Comparison of ENCODE assay signal across 31 cellular contexts in the genomic region with DNA sequence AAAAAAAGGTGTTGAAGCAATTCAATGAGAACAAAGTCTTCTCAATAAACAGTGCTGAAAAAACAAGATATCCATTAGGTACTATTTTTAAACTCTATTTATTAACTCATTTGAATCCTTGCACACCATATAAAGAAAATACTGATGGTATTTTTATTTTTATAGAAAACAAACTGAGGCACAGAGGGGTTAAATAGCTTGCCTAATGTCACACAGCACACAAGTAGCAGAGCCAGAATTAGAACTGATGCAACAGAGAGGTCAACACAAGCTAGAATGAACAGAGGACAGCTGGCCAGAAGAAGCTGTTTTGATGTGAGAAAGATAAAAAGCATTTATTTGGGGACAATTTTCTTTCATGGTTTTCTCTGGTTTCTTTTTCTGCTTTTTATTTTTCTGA.
DNase-seq lines count a peak whose midpoint lies in the region; ATAC-seq, FAIRE-seq and TF ChIP-seq lines count a peak whose summit lies in the region.
"Had no signal": no experiment of that assay in that cellular context is flagged by ENCODE, and none has a peak within 500 bp of the region (broad histone marks: within the 10 kb centered on the region; RNA-seq: fewer than 3 reads in every experiment).

No MANE protein-coding gene starts in this region.

- H2AFZ ChIP-seq in Loucy (ENCODE audit: low read length) (peak overlapping the region; percentile 71; the same call in 1 of the 2 replicates), K562 (ENCODE audit: low read depth, low read length) (no peak overlapping the region)

- no peaks in the 10 kb centered on the region for H3K27me3 ChIP-seq in Loucy (ENCODE audit: insufficient read depth, low read length, poor library complexity, severe bottlenecking)
- H3K27me3 ChIP-seq in K562 (ENCODE audit: control insufficient read depth in 2 of 2, insufficient read depth in 2 of 2, low read length in 2 of 2): no peaks in the 10 kb centered on the region
- H3K27me3 ChIP-seq: BE2C; BLaER1; BLaER1 treated with 17β-estradiol and CSF1 and Interleukin-3, amounts not matched to agents 10 nM and 100 nM had no signal

- H3K4me1 Mint-ChIP-seq in type B pancreatic cell (ENCODE audit: unreplicated experiment): no peaks in the 10 kb centered on the region
- H3K4me1 Mint-ChIP-seq: B cell; CD14-positive monocyte; CD4-positive, alpha-beta memory T cell; CD4-positive, CD25-positive, alpha-beta regulatory T cell; CD8-positive, alpha-beta memory T cell had no signal

- no peak for FAIRE-seq in K562 (lab: Jason Lieb, UNC)
- FAIRE-seq: A549 had no signal

- in situ Hi-C loops in K562 (cut with MboI): no loop called here

- no peak overlapping the region for H3K4me3 ChIP-seq in Loucy (ENCODE audit: low read length, poor library complexity, severe bottlenecking)
- H3K4me3 ChIP-seq in K562: no peak overlapping the region
- H3K4me3 ChIP-seq: A549; BLaER1; BLaER1 treated with 17β-estradiol and CSF1 and Interleukin-3, amounts not matched to agents 10 nM and 100 nM had no signal

- ATAC-seq in K562 (peak; percentile 30), HG02981 (IDR thresholded peaks at IDR 0.05; ENCODE audit: unreplicated experiment) (no peak)
- ATAC-seq: A549; CD8-positive, alpha-beta T cell had no signal

- no peak overlapping the region for H3K9ac ChIP-seq in Loucy (ENCODE audit: low read depth, low read length, poor library complexity, severe bottlenecking)
- no peak overlapping the region for H3K9ac ChIP-seq in K562 (ENCODE audit: insufficient read depth in 1 of 2, low read depth in 2 of 2, low read length in 2 of 2)
- H3K9ac ChIP-seq: BLaER1; BLaER1 treated with 17β-estradiol and CSF1 and Interleukin-3, amounts not matched to agents 10 nM and 100 nM had no signal

- TF ChIP-seq EP300 in K562 (IDR thresholded peaks at IDR 0.05; ENCODE audit: low read length): no peak

- BruUV-seq in K562 (replicated peaks; lab: Mats Ljungman, UMichigan): TSS peak; percentile 4

- TF ChIP-seq CTCF in Loucy (conservative IDR thresholded peaks at IDR 0.05; ENCODE audit: low read length) (no peak), K562 (IDR thresholded peaks at IDR 0.05 in 2 of 3, conservative IDR thresholded peaks at IDR 0.05 in 1 of 3; ENCODE audit: insufficient read depth in 2 of 3, low read depth in 1 of 3, low read length in 3 of 3) (no peak), type B pancreatic cell (conservative IDR thresholded peaks at IDR 0.05) (no peak)

- DNase-seq in K562 (ENCODE audit: extremely low read depth in 1 of 4, low spot score in 3 of 4): no peak
- no peak for DNase-seq in type B pancreatic cell (ENCODE audit: extremely low spot score, unreplicated experiment)
- DNase-seq: 8988T; ACHN; AML-193; BE2C; C1 segment of cervical spinal cord; Caco-2; Calu3; CD4-positive, alpha-beta memory T cell; CD4-positive, alpha-beta T cell; CD4-positive, CD25-positive, alpha-beta regulatory T cell; CD8-positive, alpha-beta memory T cell; CD8-positive, alpha-beta T cell; COR-L47; DMS 273 treated with DMSO at 0.1 percent for 48 hours; DMS153; DMS53; DMS79; DMS79 treated with DMSO at 0.1 percent for 48 hours; DND-41; EL had no signal

- H3K9me3 Mint-ChIP-seq in type B pancreatic cell: no peaks in the 10 kb centered on the region

- peaks cover 27% of the 10 kb centered on the region for H3K4me1 ChIP-seq in Loucy (ENCODE audit: insufficient read depth, low read length, poor library complexity, severe bottlenecking)
- H3K4me1 ChIP-seq in K562 (replicated peaks in 1 of 2; ENCODE audit: control insufficient read depth in 2 of 2, insufficient read depth in 2 of 2, low read length in 2 of 2): peaks cover 0 to 21% of the 10 kb centered on the region in 2 experiments; a peak in 3 of 5 replicates
- H3K4me1 ChIP-seq: BE2C, BLaER1, Caco-2 had no signal

- H3K36me3 ChIP-seq in Loucy (ENCODE audit: insufficient read depth, low read length) (no peaks in the 10 kb centered on the region), K562 (ENCODE audit: control insufficient read depth, insufficient read depth, low read length) (peaks cover 61% of the 10 kb centered on the region)
- H3K36me3 ChIP-seq: BE2C; BLaER1; BLaER1 treated with 17β-estradiol and CSF1 and Interleukin-3, amounts not matched to agents 10 nM and 100 nM had no signal

- no peaks in the 10 kb centered on the region for H4K20me1 ChIP-seq in Loucy (ENCODE audit: insufficient read depth, low read length, poor library complexity, severe bottlenecking)
- H4K20me1 ChIP-seq in K562 (replicated peaks; ENCODE audit: control insufficient read depth, insufficient read depth, low read length): peaks cover 38% of the 10 kb centered on the region
- H4K20me1 ChIP-seq: BLaER1; BLaER1 treated with 17β-estradiol and CSF1 and Interleukin-3, amounts not matched to agents 10 nM and 100 nM had no signal

- H3F3A ChIP-seq in Loucy (ENCODE audit: low read depth): no peaks in the 10 kb centered on the region

- H3K9me1 ChIP-seq in K562 (ENCODE audit: control insufficient read depth, insufficient read depth, low read length): no peaks in the 10 kb centered on the region

- H3K4me2 ChIP-seq in Loucy (ENCODE audit: low read depth, low read length, poor library complexity, severe bottlenecking): no peak overlapping the region
- no peak overlapping the region for H3K4me2 ChIP-seq in K562 (ENCODE audit: insufficient read depth, low read length)
- H3K4me2 ChIP-seq: A549; BLaER1; BLaER1 treated with 17β-estradiol and CSF1 and Interleukin-3, amounts not matched to agents 10 nM and 100 nM had no signal

- intact Hi-C loops in K562 (cut with micrococcal nuclease): no loop called here

- H3K9me3 ChIP-seq in Loucy (ENCODE audit: insufficient read depth, low read depth, low read length): no peaks in the 10 kb centered on the region
- H3K9me3 ChIP-seq in K562 (replicated peaks; ENCODE audit: control insufficient read depth, insufficient read depth, low read depth, low read length): no peaks in the 10 kb centered on the region
- H3K9me3 ChIP-seq: A549; BE2C; BLaER1; BLaER1 treated with 17β-estradiol and CSF1 and Interleukin-3, amounts not matched to agents 10 nM and 100 nM; Caco-2 had no signal

- TF ChIP-seq POLR2A in K562 (conservative IDR thresholded peaks at IDR 0.05): no peak

- no peak overlapping the region for H3K27ac Mint-ChIP-seq in type B pancreatic cell
- H3K27ac Mint-ChIP-seq: B cell; CD14-positive monocyte; CD4-positive, alpha-beta memory T cell; CD4-positive, alpha-beta T cell; CD4-positive, CD25-positive, alpha-beta regulatory T cell; CD8-positive, alpha-beta memory T cell; CD8-positive, alpha-beta T cell had no signal

- H3K36me3 Mint-ChIP-seq in type B pancreatic cell: no peaks in the 10 kb centered on the region
- H3K36me3 Mint-ChIP-seq: CD14-positive monocyte; CD4-positive, alpha-beta memory T cell; CD4-positive, CD25-positive, alpha-beta regulatory T cell; CD8-positive, alpha-beta memory T cell; CD8-positive, alpha-beta T cell had no signal

- POLR2A ChIA-PET in K562 (lab: Yijun Ruan, JAX): no interaction called here

- peak overlapping the region; percentile 11; the same call in 1 of the 3 replicates for H3K27ac ChIP-seq in K562 (ENCODE audit: extremely low read depth, low read depth, low read length)
- H3K27ac ChIP-seq: 22Rv1; A549; BLaER1; BLaER1 treated with 17β-estradiol and CSF1 and Interleukin-3, amounts not matched to agents 10 nM and 100 nM; C4-2B had no signal

- no peaks in the 10 kb centered on the region for H3K9me2 ChIP-seq in Loucy (replicated peaks; ENCODE audit: low read depth, low read length)

- H3K79me2 ChIP-seq in Loucy (ENCODE audit: insufficient read depth, low read length): no peaks in the 10 kb centered on the region
- peaks cover 96% of the 10 kb centered on the region for H3K79me2 ChIP-seq in K562 (ENCODE audit: control insufficient read depth, insufficient read depth, low read length)

- no peak for TF ChIP-seq RAD21 in K562 (CRISPR knock-in tag; conservative IDR thresholded peaks at IDR 0.05 in 1 of 2, IDR thresholded peaks at IDR 0.05 in 1 of 2)

- H3K4me3 Mint-ChIP-seq in type B pancreatic cell: no peak overlapping the region
- H3K4me3 Mint-ChIP-seq: B cell; CD14-positive monocyte; CD4-positive, alpha-beta memory T cell; CD4-positive, alpha-beta T cell; CD4-positive, CD25-positive, alpha-beta regulatory T cell; CD8-positive, alpha-beta memory T cell; CD8-positive, alpha-beta T cell had no signal

- H3K27me3 Mint-ChIP-seq in type B pancreatic cell: peaks cover 2% of the 10 kb centered on the region
- H3K27me3 Mint-ChIP-seq: B cell; CD4-positive, alpha-beta T cell; CD4-positive, CD25-positive, alpha-beta regulatory T cell; CD8-positive, alpha-beta memory T cell had no signal

- CTCF ChIA-PET in K562 (lab: Yijun Ruan, JAX; ENCODE audit: low intra/inter-chr PET ratio): no interaction called here

TF ChIP-seq in K562, 482 proteins besides CTCF, POLR2A, EP300 and RAD21:
- TF ChIP-seq ZC3H11A (IDR thresholded peaks at IDR 0.05; ENCODE audit: low read depth, low read length) (no peak), BCOR (IDR thresholded peaks at IDR 0.05) (peak; percentile 21; the same call in 1 of the 2 replicates), ZFP36 (IDR thresholded peaks at IDR 0.05; ENCODE audit: low read depth, low read length, partially characterized antibody) (peak; percentile 69), RBM25 (IDR thresholded peaks at IDR 0.05; ENCODE audit: low read depth, low read length, severe bottlenecking) (peak; percentile 93)
